15 cellular contexts compared by ENCODE assay signal in genomic region chr10:97222346-97222961, GRCh38. TPM values are rescaled to one million over a fixed set of nuclear protein-coding genes. Genes with fewer than 3 reads are reported as not detected.
A peak's percentile ranks its signal among the peaks of the same experiment; 100 is the strongest.
DNase-seq lines count a peak whose midpoint lies in the region; ATAC-seq, FAIRE-seq and TF ChIP-seq lines count a peak whose summit lies in the region.
"Had no signal": no experiment of that assay in that cellular context is flagged by ENCODE, and none has a peak within 500 bp of the region (broad histone marks: within the 10 kb centered on the region; RNA-seq: fewer than 3 reads in every experiment).

No MANE protein-coding gene starts in this region.

- no peak for FAIRE-seq in GM12892 (lab: Jason Lieb, UNC)
- FAIRE-seq: HepG2 had no signal

- no peaks in the 10 kb centered on the region for H3K9me3 Mint-ChIP-seq in activated T-helper 1 cell treated with anti-CD3 and anti-CD28 coated beads, Interleukin-12 subunit alpha, Interleukin-12 subunit beta, Interleukin-2, Interleukin-4 antibody, amounts not matched to agents 30 ng/mL and 10 ng/mL and 1 ng/mL, durations not matched to agents 14 hours and 24 hours and 36 hours
- H3K9me3 Mint-ChIP-seq: activated CD4-positive, alpha-beta T cell treated with anti-CD3 and anti-CD28 coated beads, Interleukin-2, amount 10 ng/mL, durations not matched to agents 7 days and 5 days; activated naive CD4-positive, alpha-beta T cell treated with anti-CD3 and anti-CD28 coated beads, Interleukin-2, amount 50 U/mL, for 24 hours had no signal

- H3K4me1 Mint-ChIP-seq in activated T-helper 1 cell treated with anti-CD3 and anti-CD28 coated beads, Interleukin-12 subunit alpha, Interleukin-12 subunit beta, Interleukin-2, Interleukin-4 antibody, amounts not matched to agents 30 ng/mL and 10 ng/mL and 1 ng/mL, durations not matched to agents 14 hours and 24 hours and 36 hours (ENCODE audit: low read depth): peaks cover 36% of the 10 kb centered on the region

- H3K4me3 Mint-ChIP-seq in activated T-helper 1 cell treated with anti-CD3 and anti-CD28 coated beads, Interleukin-12 subunit alpha, Interleukin-12 subunit beta, Interleukin-2, Interleukin-4 antibody, amounts not matched to agents 30 ng/mL and 10 ng/mL and 1 ng/mL, durations not matched to agents 14 hours and 24 hours and 36 hours: no peak overlapping the region
- H3K4me3 Mint-ChIP-seq: activated CD4-positive, alpha-beta T cell treated with anti-CD3 and anti-CD28 coated beads, Interleukin-2, amount 10 ng/mL, durations not matched to agents 7 days and 5 days; activated naive CD4-positive, alpha-beta T cell treated with anti-CD3 and anti-CD28 coated beads, Interleukin-2, amount 50 U/mL, for 24 hours had no signal

- no peak for ATAC-seq in HG02678 (IDR thresholded peaks at IDR 0.05; ENCODE audit: unreplicated experiment)
- ATAC-seq: gastroesophageal sphincter, HepG2 had no signal

- DNase-seq in DMS79 (lab: John Stamatoyannopoulos, UW): peak; percentile 6
- DNase-seq in NCI-H1092 (lab: John Stamatoyannopoulos, UW): peak; percentile 10
- DNase-seq in ecto neural progenitor cell (ENCODE audit: low spot score): peak; percentile 74
- DNase-seq in medulla oblongata (ENCODE audit: extremely low spot score): peak; percentile 33
- no peak for DNase-seq in activated T-helper 1 cell treated with anti-CD3 and anti-CD28 coated beads, Interleukin-12 subunit alpha, Interleukin-12 subunit beta, Interleukin-2, Interleukin-4 antibody, amounts not matched to agents 30 ng/mL and 10 ng/mL and 1 ng/mL, durations not matched to agents 14 hours and 24 hours and 36 hours (ENCODE audit: low spot score)
- DNase-seq in NCI-H1105 (lab: John Stamatoyannopoulos, UW): no peak
- no peak for DNase-seq in GM12892 (ENCODE audit: insufficient read length)
- DNase-seq: activated CD4-positive, alpha-beta T cell treated with anti-CD3 and anti-CD28 coated beads, Interleukin-2, amount 10 ng/mL, durations not matched to agents 7 days and 5 days; colonic mucosa; MM.1S had no signal

- intact Hi-C loops in activated T-helper 1 cell treated with anti-CD3 and anti-CD28 coated beads, Interleukin-12 subunit alpha, Interleukin-12 subunit beta, Interleukin-2, Interleukin-4 antibody, amounts not matched to agents 30 ng/mL and 10 ng/mL and 1 ng/mL, durations not matched to agents 14 hours and 24 hours and 36 hours (cut with micrococcal nuclease): no loop called here

- no peak for TF ChIP-seq POLR2A in GM12892 (IDR thresholded peaks at IDR 0.05; ENCODE audit: low read depth, low read length)

- no peak overlapping the region for H3K27ac Mint-ChIP-seq in activated T-helper 1 cell treated with anti-CD3 and anti-CD28 coated beads, Interleukin-12 subunit alpha, Interleukin-12 subunit beta, Interleukin-2, Interleukin-4 antibody, amounts not matched to agents 30 ng/mL and 10 ng/mL and 1 ng/mL, durations not matched to agents 14 hours and 24 hours and 36 hours
- H3K27ac Mint-ChIP-seq: activated CD4-positive, alpha-beta T cell treated with anti-CD3 and anti-CD28 coated beads, Interleukin-2, amount 10 ng/mL, durations not matched to agents 7 days and 5 days; activated naive CD4-positive, alpha-beta T cell treated with anti-CD3 and anti-CD28 coated beads, Interleukin-2, amount 50 U/mL, for 24 hours had no signal

- H3K27me3 Mint-ChIP-seq in activated T-helper 1 cell treated with anti-CD3 and anti-CD28 coated beads, Interleukin-12 subunit alpha, Interleukin-12 subunit beta, Interleukin-2, Interleukin-4 antibody, amounts not matched to agents 30 ng/mL and 10 ng/mL and 1 ng/mL, durations not matched to agents 14 hours and 24 hours and 36 hours (ENCODE audit: insufficient read depth): no peaks in the 10 kb centered on the region
- H3K27me3 Mint-ChIP-seq: activated CD4-positive, alpha-beta T cell treated with anti-CD3 and anti-CD28 coated beads, Interleukin-2, amount 10 ng/mL, durations not matched to agents 7 days and 5 days; activated naive CD4-positive, alpha-beta T cell treated with anti-CD3 and anti-CD28 coated beads, Interleukin-2, amount 50 U/mL, for 24 hours had no signal

- peaks cover 25% of the 10 kb centered on the region for H3K36me3 Mint-ChIP-seq in activated T-helper 1 cell treated with anti-CD3 and anti-CD28 coated beads, Interleukin-12 subunit alpha, Interleukin-12 subunit beta, Interleukin-2, Interleukin-4 antibody, amounts not matched to agents 30 ng/mL and 10 ng/mL and 1 ng/mL, durations not matched to agents 14 hours and 24 hours and 36 hours (ENCODE audit: low read depth)

RNA-seq across cellular contexts. Expression of gene SLIT1, which starts 36.7 kb away (rescaled TPM):
- 0.08 and 0.15 TPM in 2 replicates for total RNA-seq in activated T-helper 1 cell treated with anti-CD3 and anti-CD28 coated beads, Interleukin-12 subunit alpha, Interleukin-12 subunit beta, Interleukin-2, Interleukin-4 antibody, amounts not matched to agents 30 ng/mL and 10 ng/mL and 1 ng/mL, durations not matched to agents 14 hours and 24 hours and 36 hours
- polyA plus RNA-seq in GM12892 (2012; ENCODE audit: missing spikeins): 0.40 TPM
- total RNA-seq: SK-MEL-5 had no signal

Comparison
In these comparisons a context has a peak if more than half of its experiments do, and no peak if none do; other contexts are left out.
1. DNase-seq: peak in DMS79 (single experiment), NCI-H1092 (single experiment), ecto neural progenitor cell (single experiment) and medulla oblongata (single experiment); none in activated T-helper 1 cell treated with anti-CD3 and anti-CD28 coated beads, Interleukin-12 subunit alpha, Interleukin-12 subunit beta, Interleukin-2, Interleukin-4 antibody, amounts not matched to agents 30 ng/mL and 10 ng/mL and 1 ng/mL, durations not matched to agents 14 hours and 24 hours and 36 hours (single experiment), NCI-H1105 (single experiment) and GM12892 (single experiment).